28 cellular contexts compared by ENCODE assay signal in the genomic region with DNA sequence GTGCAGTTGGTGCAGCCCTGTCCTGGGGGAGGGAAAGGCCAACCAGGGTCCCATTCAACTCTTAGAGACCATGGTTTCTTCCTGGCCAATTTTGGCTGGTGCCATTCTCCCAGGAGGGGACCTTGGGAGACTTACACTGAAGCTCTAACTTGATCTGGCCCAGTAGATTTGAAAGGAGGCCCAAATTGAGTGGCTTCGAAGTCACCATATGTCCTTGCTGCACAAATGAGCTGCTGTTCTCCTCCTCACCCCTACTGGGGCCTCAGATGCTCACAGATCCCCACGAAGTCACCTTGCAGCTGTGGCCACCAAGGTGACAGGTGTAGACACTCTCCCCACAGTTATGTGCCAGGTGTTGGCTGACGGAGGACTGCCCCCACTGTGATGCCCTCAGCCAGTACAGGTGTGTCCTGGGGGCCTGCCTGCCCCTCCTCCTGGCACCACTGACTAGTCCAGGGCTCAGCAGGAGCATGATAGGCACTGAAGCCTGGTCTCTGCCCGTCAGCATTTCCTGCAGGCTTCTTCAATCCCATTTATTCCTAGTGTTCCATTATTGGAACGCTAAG. TPM values are rescaled to one million over a fixed set of nuclear protein-coding genes. Genes with fewer than 3 reads are reported as not detected.
"Had no signal": no experiment of that assay in that cellular context is flagged by ENCODE, and none has a peak within 500 bp of the region (broad histone marks: within the 10 kb centered on the region; RNA-seq: fewer than 3 reads in every experiment).

No MANE protein-coding gene starts in this region.

- ATAC-seq: K562 had no signal

- H3K27ac Mint-ChIP-seq: IgD-negative memory B cell had no signal

- H3K4me3 ChIP-seq: K562, PC-9, Peyer's patch, SJSA1, SK-N-MC had no signal

- H3K27ac ChIP-seq: KMS-11, PC-9, Peyer's patch, SJSA1, SK-N-MC had no signal

- H3K36me3 Mint-ChIP-seq: IgD-negative memory B cell had no signal

- H3K4me2 ChIP-seq: KMS-11, PC-9 had no signal

- DNase-seq: Kasumi-1, MV-4-11, NCI-H1048, NCI-H1105, NCI-H1436 treated with DMSO at 0.1 percent for 48 hours, NCI-H187, NCI-H2029, NCI-H2081 treated with DMSO at 0.1 percent for 48 hours, NCI-H2171, NCI-H226, NCI-H446, NCI-H510A, NCI-H524 treated with DMSO at 0.1 percent for 48 hours, NCI-H82, PC-9, Peyer's patch, Right ventricle myocardium superior, SIG-M5 had no signal

- H3K9ac ChIP-seq: KMS-11 had no signal

- H2AFZ ChIP-seq: PC-9 had no signal

- H3K36me3 ChIP-seq: Peyer's patch, SJSA1 had no signal

- FAIRE-seq: K562 had no signal

- H3K9me3 ChIP-seq: Peyer's patch, SJSA1 had no signal

RNA-seq across cellular contexts. Expression of a gene that starts 4.7 kb away (rescaled TPM):
- total RNA-seq: OCI-LY7, PC-9, SJSA1 had no signal
- polyA plus RNA-seq: IgD-negative memory B cell had no signal

RNA-seq across cellular contexts. Expression of a gene that starts 36.7 kb away (rescaled TPM):
- total RNA-seq: HT1080; K562; M059J; OCI-LY7; PC-9; Peyer's patch; Right ventricle myocardium superior; RPMI7951; SJSA1; T-helper 1 cell treated with Interleukin-12 subunit alpha and Interleukin-12 subunit beta and Interleukin-4 antibody, amounts not matched to agents 30 ng/mL and 1 ng/mL, for 36 hours had no signal
- polyA plus RNA-seq: IgD-negative memory B cell, K562 had no signal
